In the genomic region with DNA sequence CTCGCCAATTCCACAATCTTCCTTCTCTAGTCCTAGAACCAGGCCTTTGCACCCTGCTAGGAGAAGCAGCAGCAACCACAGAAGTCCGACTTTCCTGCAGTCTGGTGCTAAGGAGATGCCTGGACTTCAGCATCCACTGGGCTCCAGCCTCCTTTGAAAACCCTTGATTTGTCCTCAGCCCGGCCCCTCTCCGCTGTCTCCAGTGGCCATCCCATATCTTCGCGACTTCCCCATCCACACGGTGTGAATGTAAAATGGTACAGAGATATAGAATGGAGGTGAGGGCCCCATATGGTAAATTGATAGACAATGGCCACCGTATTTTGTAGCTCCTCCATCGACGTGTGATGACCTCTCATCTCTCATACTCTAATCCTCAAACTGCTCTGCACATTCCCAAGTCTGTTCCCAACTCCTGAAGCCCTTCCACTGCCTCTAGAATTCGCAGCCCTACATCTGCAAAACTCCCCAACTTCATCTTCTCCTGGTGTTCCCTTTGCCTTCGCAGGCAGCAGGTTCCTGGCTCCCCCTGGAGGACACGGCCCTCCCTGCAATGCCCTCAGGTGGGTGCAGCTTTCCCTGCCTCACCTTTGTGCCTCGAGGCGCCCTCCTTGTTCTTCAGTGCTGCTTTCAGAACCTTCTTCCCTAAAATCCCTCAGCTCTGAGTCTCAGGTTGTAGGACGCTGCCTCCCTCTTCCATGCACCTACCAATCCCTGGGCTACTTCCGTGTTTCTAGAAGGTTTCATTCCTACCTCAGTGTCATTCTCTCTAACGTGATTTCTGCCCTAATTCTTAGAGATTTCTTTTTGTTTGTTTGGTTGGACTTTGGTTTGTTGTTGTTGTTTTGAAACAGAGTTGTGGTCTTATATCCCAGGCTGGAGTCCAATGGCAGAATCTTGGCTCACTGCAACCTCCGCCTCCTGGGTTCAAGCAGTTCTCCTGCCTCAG, we compare ENCODE assay signal across 8 cellular contexts. TPM values are rescaled to one million over a fixed set of nuclear protein-coding genes. Genes with fewer than 3 reads are reported as not detected.
DNase-seq lines count a peak whose midpoint lies in the region; ATAC-seq and TF ChIP-seq lines count a peak whose summit lies in the region.

No MANE protein-coding gene starts in this region.

- H4K20me1 ChIP-seq in osteoblast (ENCODE audit: insufficient read depth, low read length): no peaks in the 10 kb centered on the region

- ATAC-seq in esophagus mucosa: peak; percentile 58
- no peak for ATAC-seq in GM19452 (IDR thresholded peaks at IDR 0.05; ENCODE audit: unreplicated experiment)

- 50 to 57% methylated on average over 19 of the region's 19 CpGs for WGBS in tibial nerve, 2 donors

- TF ChIP-seq CTCF in osteoblast (IDR thresholded peaks at IDR 0.05; ENCODE audit: extremely low read depth, low read depth, low read length) (peak; percentile 81), tibial nerve (IDR thresholded peaks at IDR 0.05) (peak; percentile 50 to 77 (median 58))

- DNase-seq in NCI-H524 (lab: John Stamatoyannopoulos, UW) (peak; percentile 10 to 13), NCI-H524 treated with DMSO at 0.1 percent for 48 hours (lab: John Stamatoyannopoulos, UW) (no peak), NCI-H526 treated with DMSO at 0.1 percent for 48 hours (lab: John Stamatoyannopoulos, UW) (peak; percentile 6), activated T-cell treated with anti-CD3 and anti-CD28 coated beads for 1 hour (ENCODE audit: low read depth) (peak; percentile 76), osteoblast (ENCODE audit: insufficient read length, low spot score, missing footprints) (peak; percentile 36), tibial nerve (ENCODE audit: low spot score in 2 of 2) (no peak)

- H3K4me2 ChIP-seq in osteoblast (ENCODE audit: insufficient read depth, low read length): no peak overlapping the region

- TF ChIP-seq POLR2A in tibial nerve (IDR thresholded peaks at IDR 0.05): no peak

- no peak for TF ChIP-seq EP300 in tibial nerve (IDR thresholded peaks at IDR 0.05)

- H3K9me3 ChIP-seq in osteoblast (ENCODE audit: low read depth, low read length) (no peaks in the 10 kb centered on the region), tibial nerve (no peaks in the 10 kb centered on the region)

- no peaks in the 10 kb centered on the region for H3K79me2 ChIP-seq in osteoblast (ENCODE audit: insufficient read depth, low read length)

- H3K27me3 ChIP-seq in osteoblast (ENCODE audit: insufficient read depth, low read length) (peaks cover 8% of the 10 kb centered on the region), tibial nerve (no peaks in the 10 kb centered on the region)

- H3K36me3 ChIP-seq in osteoblast (ENCODE audit: insufficient read depth, low read length) (no peaks in the 10 kb centered on the region), tibial nerve (no peaks in the 10 kb centered on the region)

- H2AFZ ChIP-seq in osteoblast (ENCODE audit: low read length): no peak overlapping the region

- H3K27ac ChIP-seq in osteoblast (ENCODE audit: low read depth, low read length) (no peak overlapping the region), tibial nerve (no peak overlapping the region)

- no peak overlapping the region for H3K4me3 ChIP-seq in osteoblast (ENCODE audit: insufficient read depth, low read length)
- H3K4me3 ChIP-seq in tibial nerve: no peak overlapping the region

- no peaks in the 10 kb centered on the region for H3K4me1 ChIP-seq in osteoblast (ENCODE audit: insufficient read depth, low read length)
- peaks cover 0 to 11% (median 0%) of the 10 kb centered on the region in 4 donors for H3K4me1 ChIP-seq in tibial nerve

RNA-seq across cellular contexts. Expression of gene TMBIM6, which starts 36.7 kb away (rescaled TPM):
- 386 TPM for total RNA-seq in esophagus mucosa
- total RNA-seq in osteoblast: 398 and 421 TPM in 2 replicates
- total RNA-seq in tibial nerve: 100 to 1,000 TPM; 284 to 404 (median 325) TPM

RNA-seq across cellular contexts. Expression of gene NCKAP5L, which starts 50.1 kb away (rescaled TPM):
- 3.9 TPM for total RNA-seq in esophagus mucosa
- 34.8 and 40.5 TPM in 2 replicates for total RNA-seq in osteoblast
- 10 to 100 TPM; 36.1 to 70.2 (median 44.7) TPM for total RNA-seq in tibial nerve

Comparison
In these comparisons a context has a peak if more than half of its experiments do, and no peak if none do; other contexts are left out.
1. DNase-seq: peak in NCI-H524 (2 of 2), NCI-H526 treated with DMSO at 0.1 percent for 48 hours (single experiment), activated T-cell treated with anti-CD3 and anti-CD28 coated beads for 1 hour (single experiment) and osteoblast (single experiment); none in NCI-H524 treated with DMSO at 0.1 percent for 48 hours (single experiment) and tibial nerve (0 of 2).